In the genomic region with DNA sequence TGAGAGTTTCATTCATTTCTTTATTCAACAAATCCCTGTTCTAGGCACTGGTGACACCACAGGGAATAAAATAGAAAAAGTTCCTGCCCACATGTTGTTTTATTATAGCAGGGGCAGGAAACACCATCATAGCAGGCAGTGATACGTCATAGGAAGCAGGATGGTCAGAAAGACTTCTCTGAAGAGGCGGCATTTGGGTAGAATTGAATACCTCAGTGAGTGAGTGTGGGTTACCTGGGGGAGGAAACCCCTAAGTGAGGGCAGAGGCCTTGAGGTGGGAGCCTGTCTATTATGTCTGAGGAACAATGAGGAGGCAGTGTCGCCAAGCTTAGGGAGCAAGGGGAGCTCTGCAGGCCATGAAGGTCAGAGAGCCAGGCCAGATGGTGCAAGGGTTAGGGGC, we compare ENCODE assay signal across 24 cellular contexts.
"Had no signal": no experiment of that assay in that cellular context is flagged by ENCODE, and none has a peak within 500 bp of the region (broad histone marks: within the 10 kb centered on the region; RNA-seq: fewer than 3 reads in every experiment).

No MANE protein-coding gene starts in this region.

- H3K9me3 ChIP-seq: uterus had no signal

- H3K9me3 Mint-ChIP-seq: natural killer cell treated with Interleukin-12 subunit alpha and Interleukin-12 subunit beta and Interleukin-15 and Interleukin-18, amount 100 ng/mL, for 72 hours had no signal

- H3K4me3 ChIP-seq: left ventricle myocardium inferior, stomach, suprapubic skin, tibial nerve, uterus had no signal

- H3K36me3 ChIP-seq: left ventricle myocardium inferior, stomach, suprapubic skin, tibial nerve, uterus, WERI-Rb-1 had no signal

- H3K79me2 ChIP-seq: parathyroid adenoma had no signal

- H2AFZ ChIP-seq: parathyroid adenoma had no signal

- H3K4me3 Mint-ChIP-seq: activated CD4-positive, alpha-beta T cell treated with anti-CD3 and anti-CD28 coated beads, Interleukin-2, amount 10 ng/mL, durations not matched to agents 7 days and 5 days; activated CD8-positive, alpha-beta T cell treated with anti-CD3 and anti-CD28 coated beads, Interleukin-2, amount 10 ng/mL, durations not matched to agents 7 days and 5 days; activated T-helper 17 cell treated with anti-CD3 and anti-CD28 coated beads, Interleukin-2, amount 50 U/mL, for 72 hours; mesothelial cell of epicardium; natural killer cell treated with Interleukin-12 subunit alpha and Interleukin-12 subunit beta and Interleukin-15 and Interleukin-18, amount 100 ng/mL, for 72 hours; stimulated activated effector memory CD8-positive, alpha-beta T cell treated with anti-CD3 and anti-CD28 coated beads, Interleukin-12 subunit alpha, Interleukin-12 subunit beta, amount 100 ng/mL, for 72 hours; T-cell had no signal

- H3K4me1 ChIP-seq: left ventricle myocardium inferior, stomach, suprapubic skin, uterus had no signal

- H3K27me3 Mint-ChIP-seq: T-cell had no signal

- ATAC-seq: activated CD8-positive, alpha-beta T cell treated with anti-CD3 and anti-CD28 coated beads, Interleukin-2, amount 10 ng/mL, durations not matched to agents 7 days and 5 days; natural killer cell treated with Interleukin-12 subunit alpha and Interleukin-12 subunit beta and Interleukin-15 and Interleukin-18, amount 100 ng/mL, for 72 hours; right cardiac atrium; T-cell had no signal

- H3K36me3 Mint-ChIP-seq: mesothelial cell of epicardium; natural killer cell treated with Interleukin-12 subunit alpha and Interleukin-12 subunit beta and Interleukin-15 and Interleukin-18, amount 100 ng/mL, for 72 hours; stimulated activated effector memory CD8-positive, alpha-beta T cell treated with anti-CD3 and anti-CD28 coated beads, Interleukin-12 subunit alpha, Interleukin-12 subunit beta, amount 100 ng/mL, for 72 hours had no signal

- H3K9ac ChIP-seq: parathyroid adenoma had no signal

- H3K27me3 ChIP-seq: stomach, suprapubic skin, tibial nerve, uterus had no signal

- DNase-seq: activated CD4-positive, alpha-beta T cell treated with anti-CD3 and anti-CD28 coated beads, Interleukin-2, amount 10 ng/mL, durations not matched to agents 7 days and 5 days; activated CD4-positive, CD25-positive, alpha-beta regulatory T cell treated with anti-CD3 and anti-CD28 coated beads, Interleukin-2, amount 50 U/mL, for 72 hours; activated CD8-positive, alpha-beta T cell treated with anti-CD3 and anti-CD28 coated beads, Interleukin-2, amount 10 ng/mL, durations not matched to agents 7 days and 5 days; activated T-cell treated with anti-CD3 and anti-CD28 coated beads, Interleukin-2, amount 50 U/mL, for 1 hour; cerebellar nuclear complex; effector CD4-positive, alpha-beta T cell; foreskin melanocyte; hippocampal formation; left ventricle myocardium inferior; nucleus accumbens; right cardiac atrium; stimulated activated CD4-positive, alpha-beta T cell treated with anti-CD3 and anti-CD28 coated beads, Interleukin-1b, Interleukin-23, amount 100 ng/mL, for 48 hours; stomach; T-cell; uterus; WERI-Rb-1 had no signal

- H3K4me1 Mint-ChIP-seq: activated T-helper 17 cell treated with anti-CD3 and anti-CD28 coated beads, Interleukin-2, amount 50 U/mL, for 72 hours; stimulated activated effector memory CD8-positive, alpha-beta T cell treated with anti-CD3 and anti-CD28 coated beads, Interleukin-12 subunit alpha, Interleukin-12 subunit beta, amount 100 ng/mL, for 72 hours; T-cell had no signal

- H3K27ac Mint-ChIP-seq: activated CD4-positive, alpha-beta T cell treated with anti-CD3 and anti-CD28 coated beads, Interleukin-2, amount 10 ng/mL, durations not matched to agents 7 days and 5 days; activated CD8-positive, alpha-beta T cell treated with anti-CD3 and anti-CD28 coated beads, Interleukin-2, amount 10 ng/mL, durations not matched to agents 7 days and 5 days; activated naive CD4-positive, alpha-beta T cell treated with anti-CD3 and anti-CD28 coated beads, Interleukin-2, amount 50 U/mL, for 72 hours; activated T-helper 17 cell treated with anti-CD3 and anti-CD28 coated beads, Interleukin-2, amount 50 U/mL, for 72 hours; mesothelial cell of epicardium; natural killer cell treated with Interleukin-12 subunit alpha and Interleukin-12 subunit beta and Interleukin-15 and Interleukin-18, amount 100 ng/mL, for 72 hours; stimulated activated effector memory CD8-positive, alpha-beta T cell treated with anti-CD3 and anti-CD28 coated beads, Interleukin-12 subunit alpha, Interleukin-12 subunit beta, amount 100 ng/mL, for 72 hours; T-cell had no signal

- H3K27ac ChIP-seq: left ventricle myocardium inferior, parathyroid adenoma, stomach, suprapubic skin, tibial nerve, uterus, WERI-Rb-1 had no signal
